Comparison of ENCODE assay signal across 19 cellular contexts in the genomic region with DNA sequence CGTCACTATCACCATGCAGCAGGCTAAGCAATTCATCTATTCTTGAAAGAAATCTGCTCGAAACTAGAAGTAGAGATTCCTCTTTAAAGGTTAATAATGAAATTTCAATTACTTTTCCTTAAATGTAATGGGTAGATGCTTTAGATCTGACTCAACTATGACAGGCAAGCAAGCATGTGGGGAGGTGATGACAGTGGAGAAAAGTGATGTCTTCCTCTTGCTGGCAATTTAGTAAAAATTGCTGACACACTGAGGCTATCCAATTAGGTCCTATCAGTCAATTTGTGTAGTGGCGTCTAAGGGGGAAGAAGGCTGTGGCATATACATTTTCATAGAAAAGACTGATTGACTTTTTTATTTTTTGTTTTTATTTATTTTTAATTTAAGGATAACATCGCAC.
DNase-seq lines count a peak whose midpoint lies in the region; ATAC-seq and TF ChIP-seq lines count a peak whose summit lies in the region.
"Had no signal": no experiment of that assay in that cellular context is flagged by ENCODE, and none has a peak within 500 bp of the region (broad histone marks: within the 10 kb centered on the region; RNA-seq: fewer than 3 reads in every experiment).

No MANE protein-coding gene starts in this region.

- H3K36me3 ChIP-seq in A673 (ENCODE audit: insufficient read depth, low read length, poor library complexity, severe bottlenecking): no peaks in the 10 kb centered on the region
- no peaks in the 10 kb centered on the region for H3K36me3 ChIP-seq in left lung
- no peaks in the 10 kb centered on the region for H3K36me3 ChIP-seq in CD8-positive, alpha-beta memory T cell (ENCODE audit: insufficient read depth, low read length)
- H3K36me3 ChIP-seq: BE2C had no signal

- intact Hi-C loops in A673 (cut with micrococcal nuclease; ENCODE audit: unreplicated experiment) (no loop called here), left lung (cut with DNase I) (no loop called here)

- H3K27me3 Mint-ChIP-seq in CD8-positive, alpha-beta memory T cell: peaks cover 0 to 7% of the 10 kb centered on the region in 2 donors

- H3K4me3 ChIP-seq in A673 (ENCODE audit: low read depth, low read length, poor library complexity, severe bottlenecking) (no peak overlapping the region), fibroblast of mammary gland (ENCODE audit: control insufficient read depth, low read depth, low read length) (no peak overlapping the region), left lung (no peak overlapping the region)
- H3K4me3 ChIP-seq in CD8-positive, alpha-beta memory T cell (ENCODE audit: low read length): no peak overlapping the region
- H3K4me3 ChIP-seq: GM12878 had no signal

- ATAC-seq in SK-N-SH treated with all-trans-retinoic acid at 6 μM for 48 hours: peak; percentile 21; the same call in 1 of the 3 replicates
- ATAC-seq in left lung: no peak
- no peak for ATAC-seq in GM19395 (IDR thresholded peaks at IDR 0.05; ENCODE audit: unreplicated experiment)
- ATAC-seq: GM12878 had no signal

- H3K4me1 ChIP-seq in A673 (ENCODE audit: insufficient read depth, low read length, poor library complexity, severe bottlenecking): no peaks in the 10 kb centered on the region
- H3K4me1 ChIP-seq in left lung: no peaks in the 10 kb centered on the region
- H3K4me1 ChIP-seq in CD8-positive, alpha-beta memory T cell (ENCODE audit: insufficient read depth, low read length): no peaks in the 10 kb centered on the region
- H3K4me1 ChIP-seq: BE2C had no signal

- H3K27me3 ChIP-seq in A673 (replicated peaks; ENCODE audit: insufficient read depth, low read depth, low read length, poor library complexity): no peaks in the 10 kb centered on the region
- H3K27me3 ChIP-seq in left lung: no peaks in the 10 kb centered on the region
- H3K27me3 ChIP-seq in CD8-positive, alpha-beta memory T cell (ENCODE audit: insufficient read depth, low read length, poor library complexity, severe bottlenecking): no peaks in the 10 kb centered on the region
- H3K27me3 ChIP-seq: BE2C had no signal

- peak; percentile 38 for DNase-seq in A673 (ENCODE audit: low spot score)
- DNase-seq in GM03348 (ENCODE audit: low spot score): peak; percentile 49
- peak; percentile 70 for DNase-seq in fibroblast of mammary gland (ENCODE audit: low read depth)
- DNase-seq in left lung: no peak
- no peak for DNase-seq in CD8-positive, alpha-beta memory T cell
- DNase-seq in NCI-H345 treated with DMSO at 0.1 percent for 48 hours (lab: John Stamatoyannopoulos, UW; ENCODE audit: unreplicated experiment): no peak
- DNase-seq: 8988T; CD4-positive, alpha-beta memory T cell; COR-L47; DND-41; HCEC 1CT; HFFc6; KBM-7 had no signal

- POLR2A ChIA-PET in A673 (lab: Charles Lee; ENCODE audit: low non-redundant PET): no interaction called here
- POLR2A ChIA-PET in CD8-positive, alpha-beta memory T cell (lab: Charles Lee): no interaction called here

- CTCF ChIA-PET in A673 (lab: Charles Lee): no interaction called here
- CTCF ChIA-PET in CD8-positive, alpha-beta memory T cell (lab: Charles Lee): no interaction called here

- no TSS peak for BruUV-seq in A673 (replicated peaks; lab: Mats Ljungman, UMichigan)

- H3K9me3 ChIP-seq in A673 (ENCODE audit: low read depth, low read length, poor library complexity, severe bottlenecking) (no peaks in the 10 kb centered on the region), left lung (no peaks in the 10 kb centered on the region)
- no peaks in the 10 kb centered on the region for H3K9me3 ChIP-seq in CD8-positive, alpha-beta memory T cell (ENCODE audit: low read length)
- H3K9me3 ChIP-seq: BE2C had no signal

- H3K9me3 Mint-ChIP-seq in CD8-positive, alpha-beta memory T cell: no peaks in the 10 kb centered on the region
- H3K9me3 Mint-ChIP-seq: CD4-positive, alpha-beta memory T cell had no signal

- no peak overlapping the region for H3K27ac Mint-ChIP-seq in CD8-positive, alpha-beta memory T cell
- H3K27ac Mint-ChIP-seq: CD4-positive, alpha-beta memory T cell; HFFc6 had no signal

- H3K4me1 Mint-ChIP-seq in CD8-positive, alpha-beta memory T cell: peaks cover 0 to 4% (median 0%) of the 10 kb centered on the region in 3 donors
- H3K4me1 Mint-ChIP-seq: CD4-positive, alpha-beta memory T cell had no signal

- TF ChIP-seq CTCF in A673 (conservative IDR thresholded peaks at IDR 0.05; ENCODE audit: low read depth, low read length): no peak
- no peak for TF ChIP-seq CTCF in fibroblast of mammary gland (conservative IDR thresholded peaks at IDR 0.05; ENCODE audit: control insufficient read depth, insufficient read depth, low read depth, low read length)
- no peak for TF ChIP-seq CTCF in left lung (IDR thresholded peaks at IDR 0.05)

- no peak overlapping the region for H3K4me3 Mint-ChIP-seq in CD8-positive, alpha-beta memory T cell
- H3K4me3 Mint-ChIP-seq: CD4-positive, alpha-beta memory T cell; HFFc6 had no signal

- H3K36me3 Mint-ChIP-seq in CD8-positive, alpha-beta memory T cell: no peaks in the 10 kb centered on the region
- H3K36me3 Mint-ChIP-seq: CD4-positive, alpha-beta memory T cell had no signal

- H3K27ac ChIP-seq in A673 (ENCODE audit: low read depth, low read length, poor library complexity, severe bottlenecking) (no peak overlapping the region), left lung (no peak overlapping the region)
- no peak overlapping the region for H3K27ac ChIP-seq in CD8-positive, alpha-beta memory T cell (ENCODE audit: low read depth, low read length)
- H3K27ac ChIP-seq: C4-2B, HL-60 had no signal

TF ChIP-seq in SK-N-SH treated with all-trans-retinoic acid at 6 μM for 48 hours, 23 proteins besides CTCF, POLR2A, EP300 and RAD21:
- TF ChIP-seq ZC3H10 (CRISPR knock-in tag; IDR thresholded peaks at IDR 0.05): no peak; the same call in 1 of the 2 replicates
- TF ChIP-seq CSDC2 (CRISPR knock-in tag; IDR thresholded peaks at IDR 0.05): no peak
- TF ChIP-seq, protein P1, sequence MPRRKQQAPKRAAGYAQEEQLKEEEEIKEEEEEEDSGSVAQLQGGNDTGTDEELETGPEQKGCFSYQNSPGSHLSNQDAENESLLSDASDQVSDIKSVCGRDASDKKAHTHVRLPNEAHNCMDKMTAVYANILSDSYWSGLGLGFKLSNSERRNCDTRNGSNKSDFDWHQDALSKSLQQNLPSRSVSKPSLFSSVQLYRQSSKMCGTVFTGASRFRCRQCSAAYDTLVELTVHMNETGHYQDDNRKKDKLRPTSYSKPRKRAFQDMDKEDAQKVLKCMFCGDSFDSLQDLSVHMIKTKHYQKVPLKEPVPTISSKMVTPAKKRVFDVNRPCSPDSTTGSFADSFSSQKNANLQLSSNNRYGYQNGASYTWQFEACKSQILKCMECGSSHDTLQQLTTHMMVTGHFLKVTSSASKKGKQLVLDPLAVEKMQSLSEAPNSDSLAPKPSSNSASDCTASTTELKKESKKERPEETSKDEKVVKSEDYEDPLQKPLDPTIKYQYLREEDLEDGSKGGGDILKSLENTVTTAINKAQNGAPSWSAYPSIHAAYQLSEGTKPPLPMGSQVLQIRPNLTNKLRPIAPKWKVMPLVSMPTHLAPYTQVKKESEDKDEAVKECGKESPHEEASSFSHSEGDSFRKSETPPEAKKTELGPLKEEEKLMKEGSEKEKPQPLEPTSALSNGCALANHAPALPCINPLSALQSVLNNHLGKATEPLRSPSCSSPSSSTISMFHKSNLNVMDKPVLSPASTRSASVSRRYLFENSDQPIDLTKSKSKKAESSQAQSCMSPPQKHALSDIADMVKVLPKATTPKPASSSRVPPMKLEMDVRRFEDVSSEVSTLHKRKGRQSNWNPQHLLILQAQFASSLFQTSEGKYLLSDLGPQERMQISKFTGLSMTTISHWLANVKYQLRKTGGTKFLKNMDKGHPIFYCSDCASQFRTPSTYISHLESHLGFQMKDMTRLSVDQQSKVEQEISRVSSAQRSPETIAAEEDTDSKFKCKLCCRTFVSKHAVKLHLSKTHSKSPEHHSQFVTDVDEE (CRISPR knock-in tag; IDR thresholded peaks at IDR 0.05): no peak
- TF ChIP-seq, protein P2, sequence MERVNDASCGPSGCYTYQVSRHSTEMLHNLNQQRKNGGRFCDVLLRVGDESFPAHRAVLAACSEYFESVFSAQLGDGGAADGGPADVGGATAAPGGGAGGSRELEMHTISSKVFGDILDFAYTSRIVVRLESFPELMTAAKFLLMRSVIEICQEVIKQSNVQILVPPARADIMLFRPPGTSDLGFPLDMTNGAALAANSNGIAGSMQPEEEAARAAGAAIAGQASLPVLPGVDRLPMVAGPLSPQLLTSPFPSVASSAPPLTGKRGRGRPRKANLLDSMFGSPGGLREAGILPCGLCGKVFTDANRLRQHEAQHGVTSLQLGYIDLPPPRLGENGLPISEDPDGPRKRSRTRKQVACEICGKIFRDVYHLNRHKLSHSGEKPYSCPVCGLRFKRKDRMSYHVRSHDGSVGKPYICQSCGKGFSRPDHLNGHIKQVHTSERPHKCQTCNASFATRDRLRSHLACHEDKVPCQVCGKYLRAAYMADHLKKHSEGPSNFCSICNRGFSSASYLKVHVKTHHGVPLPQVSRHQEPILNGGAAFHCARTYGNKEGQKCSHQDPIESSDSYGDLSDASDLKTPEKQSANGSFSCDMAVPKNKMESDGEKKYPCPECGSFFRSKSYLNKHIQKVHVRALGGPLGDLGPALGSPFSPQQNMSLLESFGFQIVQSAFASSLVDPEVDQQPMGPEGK (CRISPR knock-in tag; IDR thresholded peaks at IDR 0.05; ENCODE audit: borderline replicate concordance): no peak
- TF ChIP-seq TCF4 (CRISPR knock-in tag; IDR thresholded peaks at IDR 0.05; ENCODE audit: borderline replicate concordance): no peak
- TF ChIP-seq ZNF70 (CRISPR knock-in tag; IDR thresholded peaks at IDR 0.05): no peak

Comparison
In these comparisons a context has a peak if more than half of its experiments do, and no peak if none do; other contexts are left out.
1. DNase-seq: peak in A673 (single experiment), GM03348 (single experiment) and fibroblast of mammary gland (single experiment); none in left lung (0 of 2), CD8-positive, alpha-beta memory T cell (0 of 5) and NCI-H345 treated with DMSO at 0.1 percent for 48 hours (single experiment).